ENCODE assay signal across 25 cellular contexts in the genomic region with DNA sequence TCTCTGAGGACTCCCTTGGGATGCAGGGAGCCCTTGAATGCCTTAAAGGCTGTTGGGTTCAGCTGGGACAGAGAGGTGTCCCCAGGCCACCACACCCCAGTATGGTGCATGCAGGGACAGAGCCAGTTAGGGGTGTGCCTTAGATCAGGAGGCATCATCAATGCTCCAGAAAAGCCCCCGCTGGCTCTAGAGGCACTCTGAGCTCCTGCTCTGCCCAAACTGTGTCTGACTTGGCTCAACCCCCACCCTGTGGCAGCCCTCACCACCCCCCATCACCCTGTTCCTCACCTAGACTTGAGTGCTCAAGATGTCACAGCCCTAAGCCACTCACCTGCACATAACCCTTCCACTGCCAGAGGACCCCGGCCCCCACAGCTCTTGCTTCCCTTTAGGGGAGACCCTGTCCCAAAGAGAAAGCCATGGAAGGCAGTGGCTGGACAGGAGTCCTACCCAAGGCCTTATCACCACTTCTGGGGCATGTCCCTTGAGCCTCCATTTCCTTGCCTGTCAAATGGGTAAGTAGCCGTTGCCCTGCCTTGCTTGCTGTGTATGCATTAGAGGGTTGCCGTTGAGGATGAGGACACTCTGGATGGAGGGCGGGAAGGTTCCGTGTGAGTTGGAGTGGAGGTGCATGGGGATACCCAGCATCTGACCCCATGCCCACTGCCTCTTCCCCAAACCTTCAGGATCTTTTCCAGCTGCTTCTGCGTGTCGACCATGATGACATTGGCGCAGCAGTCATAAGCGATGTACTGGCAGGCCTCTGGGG. TPM values are rescaled to one million over a fixed set of nuclear protein-coding genes. Genes with fewer than 3 reads are reported as not detected.
"Had no signal": no experiment of that assay in that cellular context is flagged by ENCODE, and none has a peak within 500 bp of the region (broad histone marks: within the 10 kb centered on the region; RNA-seq: fewer than 3 reads in every experiment).

No MANE protein-coding gene starts in this region.

- H3K4me2 ChIP-seq: SK-N-SH had no signal

- ATAC-seq: effector memory CD8-positive, alpha-beta T cell; sciatic nerve had no signal

- H3K9me3 ChIP-seq: thyroid gland had no signal

- H3K4me3 ChIP-seq: dorsolateral prefrontal cortex, thyroid gland had no signal

- DNase-seq: activated CD4-positive, alpha-beta T cell treated with anti-CD3 and anti-CD28 coated beads for 1 hour; activated CD4-positive, alpha-beta T cell treated with anti-CD3 and anti-CD28 coated beads, Interleukin-2, amount 50 U/mL, for 1 hour; activated CD8-positive, alpha-beta memory T cell treated with anti-CD3 and anti-CD28 coated beads for 24 hours; activated gamma-delta T cell; activated naive CD4-positive, alpha-beta T cell treated with anti-CD3 and anti-CD28 coated beads, Interleukin-2, amount 50 U/mL, for 16 hours; activated T-cell treated with anti-CD3 and anti-CD28 coated beads, Interleukin-2, amount 50 U/mL, for 48 hours; aorta; caudate nucleus; dorsolateral prefrontal cortex; effector memory CD8-positive, alpha-beta T cell; foreskin melanocyte; kidney glomerular epithelial cell; occipital lobe; SK-N-SH; small intestine; stimulated activated CD4-positive, alpha-beta T cell treated with anti-CD3 and anti-CD28 coated beads, Interleukin-15, amount 100 ng/mL, for 24 hours; stimulated activated naive CD4-positive, alpha-beta T cell; thyroid gland had no signal

- H3K36me3 ChIP-seq: thyroid gland had no signal

- H3K4me1 ChIP-seq: thyroid gland had no signal

- H3K27ac ChIP-seq: thyroid gland, VCaP had no signal

- H3K9ac ChIP-seq: SK-N-SH had no signal

- FAIRE-seq: colon, endothelial cell of umbilical vein, small intestine had no signal

- H3K27me3 ChIP-seq: dorsolateral prefrontal cortex, thyroid gland had no signal

RNA-seq across cellular contexts. Expression of a gene that starts 41.4 kb away (rescaled TPM):
- total RNA-seq: aorta; endothelial cell of umbilical vein; esophagus mucosa; subcutaneous adipose tissue; T-helper 2 cell treated with Interferon-gamma antibody and Interleukin-4, amounts not matched to agents 100 ng/mL and 5 ng/mL, for 36 hours; thyroid gland had no signal
- polyA plus RNA-seq: endothelial cell of umbilical vein had no signal
